1 cellular context compared by ENCODE assay signal in genomic region chr6:11043961-11044711, GRCh38.
TF ChIP-seq lines count a peak whose summit lies in the region.

Gene ELOVL2, minus strand, starts transcription at chr6:11044305. Its CDS starts 75 bp downstream, at chr6:11044230.

TF ChIP-seq in HepG2, 621 proteins besides CTCF, POLR2A, EP300 and RAD21 (continued from another document and continues in another):
- TF ChIP-seq, protein P1, sequence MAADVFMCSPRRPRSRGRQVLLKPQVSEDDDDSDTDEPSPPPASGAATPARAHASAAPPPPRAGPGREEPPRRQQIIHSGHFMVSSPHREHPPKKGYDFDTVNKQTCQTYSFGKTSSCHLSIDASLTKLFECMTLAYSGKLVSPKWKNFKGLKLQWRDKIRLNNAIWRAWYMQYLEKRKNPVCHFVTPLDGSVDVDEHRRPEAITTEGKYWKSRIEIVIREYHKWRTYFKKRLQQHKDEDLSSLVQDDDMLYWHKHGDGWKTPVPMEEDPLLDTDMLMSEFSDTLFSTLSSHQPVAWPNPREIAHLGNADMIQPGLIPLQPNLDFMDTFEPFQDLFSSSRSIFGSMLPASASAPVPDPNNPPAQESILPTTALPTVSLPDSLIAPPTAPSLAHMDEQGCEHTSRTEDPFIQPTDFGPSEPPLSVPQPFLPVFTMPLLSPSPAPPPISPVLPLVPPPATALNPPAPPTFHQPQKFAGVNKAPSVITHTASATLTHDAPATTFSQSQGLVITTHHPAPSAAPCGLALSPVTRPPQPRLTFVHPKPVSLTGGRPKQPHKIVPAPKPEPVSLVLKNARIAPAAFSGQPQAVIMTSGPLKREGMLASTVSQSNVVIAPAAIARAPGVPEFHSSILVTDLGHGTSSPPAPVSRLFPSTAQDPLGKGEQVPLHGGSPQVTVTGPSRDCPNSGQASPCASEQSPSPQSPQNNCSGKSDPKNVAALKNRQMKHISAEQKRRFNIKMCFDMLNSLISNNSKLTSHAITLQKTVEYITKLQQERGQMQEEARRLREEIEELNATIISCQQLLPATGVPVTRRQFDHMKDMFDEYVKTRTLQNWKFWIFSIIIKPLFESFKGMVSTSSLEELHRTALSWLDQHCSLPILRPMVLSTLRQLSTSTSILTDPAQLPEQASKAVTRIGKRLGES (CRISPR knock-in tag; IDR thresholded peaks at IDR 0.05; ENCODE audit: borderline replicate concordance) = peak; percentile 67; the same call in 1 of the 2 replicates
- 0 out of 2 replicates have a peak, but pooled peaks have one; percentile 24 for TF ChIP-seq ATF5 (CRISPR knock-in tag; IDR thresholded peaks at IDR 0.05; ENCODE audit: low read depth)
- TF ChIP-seq CBX2 (IDR thresholded peaks at IDR 0.05; ENCODE audit: low read depth, low read length) = no peak
- TF ChIP-seq CBX2 (CRISPR knock-in tag; IDR thresholded peaks at IDR 0.05; ENCODE audit: low read depth) = no peak
- 0 out of 2 replicates have a peak, but pooled peaks have one; percentile 4 for TF ChIP-seq IRX3 (CRISPR knock-in tag; IDR thresholded peaks at IDR 0.05; ENCODE audit: borderline replicate concordance, low read depth)
- TF ChIP-seq RXRB (CRISPR knock-in tag; IDR thresholded peaks at IDR 0.05; ENCODE audit: borderline replicate concordance) = no peak
- TF ChIP-seq ZNF782 (CRISPR knock-in tag; IDR thresholded peaks at IDR 0.05; ENCODE audit: borderline replicate concordance) = no peak
- peak; percentile 66; the same call in 1 of the 2 replicates for TF ChIP-seq ZNF761 (CRISPR knock-in tag; conservative IDR thresholded peaks at IDR 0.05)
- no peak for TF ChIP-seq ZFP62 (CRISPR knock-in tag; IDR thresholded peaks at IDR 0.05)
- no peak for TF ChIP-seq STAT5B (CRISPR knock-in tag; IDR thresholded peaks at IDR 0.05)
- TF ChIP-seq ZNF781 (CRISPR knock-in tag; IDR thresholded peaks at IDR 0.05; ENCODE audit: borderline replicate concordance, not compliant biosample characterization) = no peak
- no peak for TF ChIP-seq ATAD3A (CRISPR knock-in tag; IDR thresholded peaks at IDR 0.05)
- no peak for TF ChIP-seq ZBTB25 (CRISPR knock-in tag; IDR thresholded peaks at IDR 0.05)
- TF ChIP-seq ZNF337 (CRISPR knock-in tag; IDR thresholded peaks at IDR 0.05; ENCODE audit: borderline replicate concordance, low read depth) = no peak
- TF ChIP-seq, protein P2, sequence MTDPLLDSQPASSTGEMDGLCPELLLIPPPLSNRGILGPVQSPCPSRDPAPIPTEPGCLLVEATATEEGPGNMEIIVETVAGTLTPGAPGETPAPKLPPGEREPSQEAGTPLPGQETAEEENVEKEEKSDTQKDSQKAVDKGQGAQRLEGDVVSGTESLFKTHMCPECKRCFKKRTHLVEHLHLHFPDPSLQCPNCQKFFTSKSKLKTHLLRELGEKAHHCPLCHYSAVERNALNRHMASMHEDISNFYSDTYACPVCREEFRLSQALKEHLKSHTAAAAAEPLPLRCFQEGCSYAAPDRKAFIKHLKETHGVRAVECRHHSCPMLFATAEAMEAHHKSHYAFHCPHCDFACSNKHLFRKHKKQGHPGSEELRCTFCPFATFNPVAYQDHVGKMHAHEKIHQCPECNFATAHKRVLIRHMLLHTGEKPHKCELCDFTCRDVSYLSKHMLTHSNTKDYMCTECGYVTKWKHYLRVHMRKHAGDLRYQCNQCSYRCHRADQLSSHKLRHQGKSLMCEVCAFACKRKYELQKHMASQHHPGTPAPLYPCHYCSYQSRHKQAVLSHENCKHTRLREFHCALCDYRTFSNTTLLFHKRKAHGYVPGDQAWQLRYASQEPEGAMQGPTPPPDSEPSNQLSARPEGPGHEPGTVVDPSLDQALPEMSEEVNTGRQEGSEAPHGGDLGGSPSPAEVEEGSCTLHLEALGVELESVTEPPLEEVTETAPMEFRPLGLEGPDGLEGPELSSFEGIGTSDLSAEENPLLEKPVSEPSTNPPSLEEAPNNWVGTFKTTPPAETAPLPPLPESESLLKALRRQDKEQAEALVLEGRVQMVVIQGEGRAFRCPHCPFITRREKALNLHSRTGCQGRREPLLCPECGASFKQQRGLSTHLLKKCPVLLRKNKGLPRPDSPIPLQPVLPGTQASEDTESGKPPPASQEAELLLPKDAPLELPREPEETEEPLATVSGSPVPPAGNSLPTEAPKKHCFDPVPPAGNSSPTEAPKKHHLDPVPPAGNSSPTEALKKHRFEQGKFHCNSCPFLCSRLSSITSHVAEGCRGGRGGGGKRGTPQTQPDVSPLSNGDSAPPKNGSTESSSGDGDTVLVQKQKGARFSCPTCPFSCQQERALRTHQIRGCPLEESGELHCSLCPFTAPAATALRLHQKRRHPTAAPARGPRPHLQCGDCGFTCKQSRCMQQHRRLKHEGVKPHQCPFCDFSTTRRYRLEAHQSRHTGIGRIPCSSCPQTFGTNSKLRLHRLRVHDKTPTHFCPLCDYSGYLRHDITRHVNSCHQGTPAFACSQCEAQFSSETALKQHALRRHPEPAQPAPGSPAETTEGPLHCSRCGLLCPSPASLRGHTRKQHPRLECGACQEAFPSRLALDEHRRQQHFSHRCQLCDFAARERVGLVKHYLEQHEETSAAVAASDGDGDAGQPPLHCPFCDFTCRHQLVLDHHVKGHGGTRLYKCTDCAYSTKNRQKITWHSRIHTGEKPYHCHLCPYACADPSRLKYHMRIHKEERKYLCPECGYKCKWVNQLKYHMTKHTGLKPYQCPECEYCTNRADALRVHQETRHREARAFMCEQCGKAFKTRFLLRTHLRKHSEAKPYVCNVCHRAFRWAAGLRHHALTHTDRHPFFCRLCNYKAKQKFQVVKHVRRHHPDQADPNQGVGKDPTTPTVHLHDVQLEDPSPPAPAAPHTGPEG (CRISPR knock-in tag; IDR thresholded peaks at IDR 0.05) = peak; percentile 92; the same call in 1 of the 2 replicates
- no peak for TF ChIP-seq ZNF580 (CRISPR knock-in tag; IDR thresholded peaks at IDR 0.05; ENCODE audit: borderline replicate concordance, low read depth)
- no peak for TF ChIP-seq PPARG (CRISPR knock-in tag; conservative IDR thresholded peaks at IDR 0.05)
- TF ChIP-seq JUN (CRISPR knock-in tag; IDR thresholded peaks at IDR 0.05) = no peak
- TF ChIP-seq TCF12 (IDR thresholded peaks at IDR 0.05) = no peak
- no peak for TF ChIP-seq TCF12 (CRISPR knock-in tag; IDR thresholded peaks at IDR 0.05)
- no peak for TF ChIP-seq HMG20B (CRISPR knock-in tag; conservative IDR thresholded peaks at IDR 0.05)
- no peak for TF ChIP-seq PAX8 (CRISPR knock-in tag; IDR thresholded peaks at IDR 0.05; ENCODE audit: borderline replicate concordance)
- peak; percentile 88; the same call in 1 of the 2 replicates for TF ChIP-seq ZNF431 (CRISPR knock-in tag; IDR thresholded peaks at IDR 0.05; ENCODE audit: borderline replicate concordance, low read depth)
- TF ChIP-seq, protein P3, sequence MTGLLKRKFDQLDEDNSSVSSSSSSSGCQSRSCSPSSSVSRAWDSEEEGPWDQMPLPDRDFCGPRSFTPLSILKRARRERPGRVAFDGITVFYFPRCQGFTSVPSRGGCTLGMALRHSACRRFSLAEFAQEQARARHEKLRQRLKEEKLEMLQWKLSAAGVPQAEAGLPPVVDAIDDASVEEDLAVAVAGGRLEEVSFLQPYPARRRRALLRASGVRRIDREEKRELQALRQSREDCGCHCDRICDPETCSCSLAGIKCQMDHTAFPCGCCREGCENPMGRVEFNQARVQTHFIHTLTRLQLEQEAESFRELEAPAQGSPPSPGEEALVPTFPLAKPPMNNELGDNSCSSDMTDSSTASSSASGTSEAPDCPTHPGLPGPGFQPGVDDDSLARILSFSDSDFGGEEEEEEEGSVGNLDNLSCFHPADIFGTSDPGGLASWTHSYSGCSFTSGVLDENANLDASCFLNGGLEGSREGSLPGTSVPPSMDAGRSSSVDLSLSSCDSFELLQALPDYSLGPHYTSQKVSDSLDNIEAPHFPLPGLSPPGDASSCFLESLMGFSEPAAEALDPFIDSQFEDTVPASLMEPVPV (CRISPR knock-in tag; IDR thresholded peaks at IDR 0.05) = no peak; the same call in 1 of the 2 replicates
- TF ChIP-seq NCOA2 (CRISPR knock-in tag; IDR thresholded peaks at IDR 0.05) = no peak; the same call in 1 of the 2 replicates
- peak; percentile 16; the same call in 1 of the 2 replicates for TF ChIP-seq TFDP1 (CRISPR knock-in tag; IDR thresholded peaks at IDR 0.05; ENCODE audit: borderline replicate concordance)
- TF ChIP-seq ZFP36L2 (CRISPR knock-in tag; IDR thresholded peaks at IDR 0.05) = no peak
- no peak; the same call in 1 of the 2 replicates for TF ChIP-seq DNMT3B (CRISPR knock-in tag; conservative IDR thresholded peaks at IDR 0.05)
- TF ChIP-seq NFKBIZ (CRISPR knock-in tag; IDR thresholded peaks at IDR 0.05) = no peak
- TF ChIP-seq ZNF619 (CRISPR knock-in tag; IDR thresholded peaks at IDR 0.05) = no peak; the same call in 1 of the 2 replicates
- no peak for TF ChIP-seq PBX3 (CRISPR knock-in tag; IDR thresholded peaks at IDR 0.05; ENCODE audit: borderline replicate concordance)
- TF ChIP-seq ZKSCAN5 (CRISPR knock-in tag; IDR thresholded peaks at IDR 0.05) = no peak
- peak; percentile 65; the same call in 1 of the 2 replicates for TF ChIP-seq RCOR2 (CRISPR knock-in tag; IDR thresholded peaks at IDR 0.05)
- no peak for TF ChIP-seq NCOR1 (IDR thresholded peaks at IDR 0.05; ENCODE audit: borderline replicate concordance, low read length)
- TF ChIP-seq HINFP (CRISPR knock-in tag; IDR thresholded peaks at IDR 0.05; ENCODE audit: low read depth) = 0 out of 2 replicates have a peak, but pooled peaks have one; percentile 69
- TF ChIP-seq SKI (IDR thresholded peaks at IDR 0.05; ENCODE audit: partially characterized antibody) = peak; percentile 85
- TF ChIP-seq BRD4 (CRISPR knock-in tag; IDR thresholded peaks at IDR 0.05) = peak; percentile 40
- no peak for TF ChIP-seq GPN1 (CRISPR knock-in tag; IDR thresholded peaks at IDR 0.05; ENCODE audit: borderline replicate concordance)
- TF ChIP-seq ZNF547 (CRISPR knock-in tag; IDR thresholded peaks at IDR 0.05) = no peak
- TF ChIP-seq DNMT1 (CRISPR knock-in tag; IDR thresholded peaks at IDR 0.05) = peak; percentile 85; the same call in 1 of the 2 replicates
- TF ChIP-seq, protein P4, sequence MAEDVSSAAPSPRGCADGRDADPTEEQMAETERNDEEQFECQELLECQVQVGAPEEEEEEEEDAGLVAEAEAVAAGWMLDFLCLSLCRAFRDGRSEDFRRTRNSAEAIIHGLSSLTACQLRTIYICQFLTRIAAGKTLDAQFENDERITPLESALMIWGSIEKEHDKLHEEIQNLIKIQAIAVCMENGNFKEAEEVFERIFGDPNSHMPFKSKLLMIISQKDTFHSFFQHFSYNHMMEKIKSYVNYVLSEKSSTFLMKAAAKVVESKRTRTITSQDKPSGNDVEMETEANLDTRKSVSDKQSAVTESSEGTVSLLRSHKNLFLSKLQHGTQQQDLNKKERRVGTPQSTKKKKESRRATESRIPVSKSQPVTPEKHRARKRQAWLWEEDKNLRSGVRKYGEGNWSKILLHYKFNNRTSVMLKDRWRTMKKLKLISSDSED (CRISPR knock-in tag; IDR thresholded peaks at IDR 0.05) = no peak
- peak; percentile 80; the same call in 1 of the 2 replicates for TF ChIP-seq SIN3A (IDR thresholded peaks at IDR 0.05; ENCODE audit: borderline replicate concordance, low read depth, low read length)
